In the genomic region with DNA sequence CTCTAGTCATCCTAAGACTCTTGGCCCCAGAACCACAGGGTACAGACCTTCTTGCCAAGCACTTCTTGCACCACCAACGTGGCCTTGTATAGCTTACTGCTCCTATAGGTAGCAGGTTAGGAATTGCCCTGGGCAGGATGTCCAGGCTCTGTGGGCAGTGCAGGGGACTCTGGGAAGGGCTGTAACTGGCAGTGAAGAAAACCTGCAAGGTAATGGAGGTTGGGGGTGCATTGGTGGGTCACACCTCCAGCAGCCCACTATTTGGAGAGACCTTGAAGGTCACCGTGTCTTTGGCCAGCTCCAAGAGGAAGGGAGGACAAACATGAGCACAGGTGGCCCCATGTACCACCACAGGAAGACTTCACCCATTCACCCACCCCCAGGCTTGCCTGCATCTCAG, we compare ENCODE assay signal across 32 cellular contexts. TPM values are rescaled to one million over a fixed set of nuclear protein-coding genes. Genes with fewer than 3 reads are reported as not detected.
"Had no signal": no experiment of that assay in that cellular context is flagged by ENCODE, and none has a peak within 500 bp of the region (broad histone marks: within the 10 kb centered on the region; RNA-seq: fewer than 3 reads in every experiment).

No MANE protein-coding gene starts in this region.

- H3K36me3 ChIP-seq: brain microvascular endothelial cell, esophagus squamous epithelium, gastroesophageal sphincter had no signal

- H3K27ac Mint-ChIP-seq: activated CD4-positive, alpha-beta memory T cell treated with anti-CD3 and anti-CD28 coated beads for 36 hours; activated CD4-positive, alpha-beta T cell treated with anti-CD3 and anti-CD28 coated beads for 36 hours; activated CD4-positive, alpha-beta T cell treated with anti-CD3 and anti-CD28 coated beads, Interleukin-2, amount 10 ng/mL, durations not matched to agents 24 days and 14 days; activated CD8-positive, alpha-beta T cell treated with anti-CD3 and anti-CD28 coated beads, Interleukin-2, amount 10 ng/mL, durations not matched to agents 7 days and 5 days; activated naive CD4-positive, alpha-beta T cell treated with anti-CD3 and anti-CD28 coated beads, Interleukin-2, amount 10 ng/mL, durations not matched to agents 7 days and 5 days; activated naive CD4-positive, alpha-beta T cell treated with anti-CD3 and anti-CD28 coated beads, Interleukin-2, amount 50 U/mL, for 72 hours; activated naive CD8-positive, alpha-beta T cell treated with anti-CD3 and anti-CD28 coated beads, Interleukin-2, amount 10 ng/mL, durations not matched to agents 7 days and 5 days; activated T-cell treated with anti-CD3 and anti-CD28 coated beads, Interleukin-2, amount 50 U/mL, for 24 hours; activated T-cell treated with anti-CD3 and anti-CD28 coated beads, Interleukin-2, amount 50 U/mL, for 72 hours; effector memory CD8-positive, alpha-beta T cell had no signal

- ATAC-seq: activated CD4-positive, alpha-beta T cell treated with anti-CD3 and anti-CD28 coated beads for 36 hours; activated CD8-positive, alpha-beta T cell treated with anti-CD3 and anti-CD28 coated beads, Interleukin-2, amount 10 ng/mL, durations not matched to agents 7 days and 5 days; activated naive CD4-positive, alpha-beta T cell treated with anti-CD3 and anti-CD28 coated beads, Interleukin-2, amount 50 U/mL, for 72 hours; activated T-cell treated with anti-CD3 and anti-CD28 coated beads, Interleukin-2, amount 50 U/mL, for 72 hours; effector memory CD8-positive, alpha-beta T cell; gastroesophageal sphincter had no signal

- H3K36me3 Mint-ChIP-seq: activated CD4-positive, alpha-beta memory T cell treated with anti-CD3 and anti-CD28 coated beads for 36 hours; activated naive CD4-positive, alpha-beta T cell treated with anti-CD3 and anti-CD28 coated beads, Interleukin-2, amount 10 ng/mL, durations not matched to agents 7 days and 5 days; activated naive CD4-positive, alpha-beta T cell treated with anti-CD3 and anti-CD28 coated beads, Interleukin-2, amount 50 U/mL, for 72 hours; activated naive CD8-positive, alpha-beta T cell treated with anti-CD3 and anti-CD28 coated beads, Interleukin-2, amount 10 ng/mL, durations not matched to agents 7 days and 5 days had no signal

- DNase-seq: activated CD4-positive, alpha-beta memory T cell treated with anti-CD3 and anti-CD28 coated beads for 36 hours; activated CD4-positive, alpha-beta T cell treated with anti-CD3 and anti-CD28 coated beads for 36 hours; activated CD4-positive, alpha-beta T cell treated with anti-CD3 and anti-CD28 coated beads, Interleukin-2, amount 10 ng/mL, durations not matched to agents 24 days and 14 days; activated CD4-positive, CD25-positive, alpha-beta regulatory T cell; activated CD4-positive, CD25-positive, alpha-beta regulatory T cell treated with anti-CD3 and anti-CD28 coated beads, Interleukin-2, amount 50 U/mL, for 72 hours; activated CD8-positive, alpha-beta T cell treated with anti-CD3 and anti-CD28 coated beads, Interleukin-2, amount 10 ng/mL, durations not matched to agents 7 days and 5 days; activated gamma-delta T cell; activated naive CD4-positive, alpha-beta T cell; activated naive CD4-positive, alpha-beta T cell treated with anti-CD3 and anti-CD28 coated beads, Interleukin-2, amount 10 ng/mL, durations not matched to agents 7 days and 5 days; activated naive CD8-positive, alpha-beta T cell treated with anti-CD3 and anti-CD28 coated beads, Interleukin-2, amount 10 ng/mL, durations not matched to agents 7 days and 5 days; activated T-cell treated with anti-CD3 and anti-CD28 coated beads for 4 hours; activated T-cell treated with anti-CD3 and anti-CD28 coated beads, Interleukin-2, amount 50 U/mL, for 24 hours; activated T-cell treated with anti-CD3 and anti-CD28 coated beads, Interleukin-2, amount 50 U/mL, for 72 hours; anterior cingulate cortex; brain microvascular endothelial cell; caudate nucleus; cortex of kidney; dermis blood vessel endothelial cell; effector CD4-positive, alpha-beta T cell; effector memory CD8-positive, alpha-beta T cell; erythroblast; esophagus squamous epithelium; foreskin melanocyte; T-helper 2 cell had no signal

- H3K4me3 Mint-ChIP-seq: activated CD4-positive, alpha-beta memory T cell treated with anti-CD3 and anti-CD28 coated beads for 36 hours; activated CD4-positive, alpha-beta T cell treated with anti-CD3 and anti-CD28 coated beads for 36 hours; activated CD4-positive, alpha-beta T cell treated with anti-CD3 and anti-CD28 coated beads, Interleukin-2, amount 10 ng/mL, durations not matched to agents 24 days and 14 days; activated CD8-positive, alpha-beta T cell treated with anti-CD3 and anti-CD28 coated beads, Interleukin-2, amount 10 ng/mL, durations not matched to agents 7 days and 5 days; activated naive CD4-positive, alpha-beta T cell treated with anti-CD3 and anti-CD28 coated beads, Interleukin-2, amount 10 ng/mL, durations not matched to agents 7 days and 5 days; activated naive CD8-positive, alpha-beta T cell treated with anti-CD3 and anti-CD28 coated beads, Interleukin-2, amount 10 ng/mL, durations not matched to agents 7 days and 5 days; activated T-cell treated with anti-CD3 and anti-CD28 coated beads, Interleukin-2, amount 50 U/mL, for 24 hours; activated T-cell treated with anti-CD3 and anti-CD28 coated beads, Interleukin-2, amount 50 U/mL, for 72 hours; effector memory CD8-positive, alpha-beta T cell had no signal

- H3K27ac ChIP-seq: brain microvascular endothelial cell, esophagus squamous epithelium, gastroesophageal sphincter had no signal

- H3K27me3 ChIP-seq: brain microvascular endothelial cell had no signal

- H3K4me3 ChIP-seq: esophagus squamous epithelium, gastroesophageal sphincter had no signal

- H3K9me3 Mint-ChIP-seq: activated CD4-positive, alpha-beta memory T cell treated with anti-CD3 and anti-CD28 coated beads for 36 hours; activated CD4-positive, alpha-beta T cell treated with anti-CD3 and anti-CD28 coated beads, Interleukin-2, amount 10 ng/mL, durations not matched to agents 24 days and 14 days; activated naive CD4-positive, alpha-beta T cell treated with anti-CD3 and anti-CD28 coated beads, Interleukin-2, amount 10 ng/mL, durations not matched to agents 7 days and 5 days; activated naive CD4-positive, alpha-beta T cell treated with anti-CD3 and anti-CD28 coated beads, Interleukin-2, amount 50 U/mL, for 72 hours; activated T-cell treated with anti-CD3 and anti-CD28 coated beads, Interleukin-2, amount 50 U/mL, for 72 hours; effector memory CD8-positive, alpha-beta T cell had no signal

- H3K4me1 ChIP-seq: esophagus squamous epithelium, gastroesophageal sphincter had no signal

- H3K4me1 Mint-ChIP-seq: activated CD4-positive, alpha-beta T cell treated with anti-CD3 and anti-CD28 coated beads, Interleukin-2, amount 10 ng/mL, durations not matched to agents 24 days and 14 days; activated naive CD4-positive, alpha-beta T cell treated with anti-CD3 and anti-CD28 coated beads, Interleukin-2, amount 10 ng/mL, durations not matched to agents 7 days and 5 days had no signal

- H3K27me3 Mint-ChIP-seq: activated CD4-positive, alpha-beta T cell treated with anti-CD3 and anti-CD28 coated beads for 36 hours; activated T-cell treated with anti-CD3 and anti-CD28 coated beads, Interleukin-2, amount 50 U/mL, for 24 hours had no signal

- FAIRE-seq: astrocyte, bronchial epithelial cell, colon had no signal

RNA-seq across cellular contexts. Expression of a gene that starts 43.2 kb away (rescaled TPM):
- total RNA-seq: activated CD4-positive, alpha-beta memory T cell treated with anti-CD3 and anti-CD28 coated beads for 36 hours; activated CD4-positive, alpha-beta T cell treated with anti-CD3 and anti-CD28 coated beads for 36 hours; activated CD4-positive, alpha-beta T cell treated with anti-CD3 and anti-CD28 coated beads, Interleukin-2, amount 10 ng/mL, durations not matched to agents 24 days and 14 days; activated CD8-positive, alpha-beta T cell treated with anti-CD3 and anti-CD28 coated beads, Interleukin-2, amount 10 ng/mL, durations not matched to agents 7 days and 5 days; activated naive CD4-positive, alpha-beta T cell treated with anti-CD3 and anti-CD28 coated beads, Interleukin-2, amount 50 U/mL, for 72 hours; T-helper 1 cell treated with Interleukin-12 subunit alpha and Interleukin-12 subunit beta and Interleukin-4 antibody, amounts not matched to agents 30 ng/mL and 1 ng/mL, for 36 hours had no signal
- polyA plus RNA-seq: fibroblast of lung had no signal

RNA-seq across cellular contexts. Expression of a gene that starts 59.6 kb away (rescaled TPM):
- total RNA-seq: glomerular endothelial cell had no signal
